ENCODE assay signal across 9 cellular contexts in the genomic region with DNA sequence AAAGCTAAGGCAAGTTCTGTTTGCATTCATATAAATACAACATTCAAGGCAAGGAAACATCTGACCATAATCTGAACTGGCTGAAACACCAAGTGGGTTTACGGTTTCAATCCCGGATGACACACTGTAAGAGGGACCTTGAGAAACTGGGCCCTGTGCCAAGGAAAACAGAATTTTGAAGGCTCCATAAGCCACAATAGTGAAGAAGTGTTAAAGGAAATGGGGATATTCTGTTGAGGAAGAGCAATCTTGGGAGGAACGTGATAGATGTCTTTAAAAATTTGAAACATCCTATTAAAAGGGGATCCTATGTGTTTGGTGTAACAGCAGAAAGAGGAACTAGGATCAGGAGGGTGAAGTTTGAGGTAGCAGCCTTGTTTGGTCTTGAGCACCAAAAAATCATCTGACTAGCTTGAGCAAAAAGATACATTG.
DNase-seq lines count a peak whose midpoint lies in the region; ATAC-seq, FAIRE-seq and TF ChIP-seq lines count a peak whose summit lies in the region.
"Had no signal": no experiment of that assay in that cellular context is flagged by ENCODE, and none has a peak within 500 bp of the region (broad histone marks: within the 10 kb centered on the region; RNA-seq: fewer than 3 reads in every experiment).

No MANE protein-coding gene starts in this region.

- no peaks in the 10 kb centered on the region for H3K27me3 ChIP-seq in BLaER1 treated with 17β-estradiol and CSF1 and Interleukin-3, amounts not matched to agents 10 nM and 100 nM
- no peaks in the 10 kb centered on the region for H3K27me3 ChIP-seq in brain microvascular endothelial cell (replicated peaks)
- H3K27me3 ChIP-seq in pancreas: no peaks in the 10 kb centered on the region

- FAIRE-seq in pancreas (lab: Jason Lieb, UNC): no peak
- FAIRE-seq: islet of Langerhans had no signal

- peak overlapping the region in 5 of 11 experiments; percentile 50 to 80 (median 76); a peak in 9 of 22 replicates for H3K27ac ChIP-seq in BLaER1 treated with 17β-estradiol and CSF1 and Interleukin-3, amounts not matched to agents 10 nM and 100 nM
- H3K27ac ChIP-seq in brain microvascular endothelial cell: peak overlapping the region; percentile 85
- peak overlapping the region in 1 of 4 donors; percentile 30 for H3K27ac ChIP-seq in pancreas

- H3K36me3 Mint-ChIP-seq in immature natural killer cell: no peaks in the 10 kb centered on the region

- H3K4me3 ChIP-seq in BLaER1 treated with 17β-estradiol and CSF1 and Interleukin-3, amounts not matched to agents 10 nM and 100 nM: no peak overlapping the region
- H3K4me3 ChIP-seq in brain microvascular endothelial cell (ENCODE audit: low read depth, low read length) (no peak overlapping the region), pancreas (no peak overlapping the region)

- ATAC-seq in GM18519 (IDR thresholded peaks at IDR 0.05; ENCODE audit: low FRiP score, unreplicated experiment): peak; percentile 76
- ATAC-seq in HG02973 (IDR thresholded peaks at IDR 0.05; ENCODE audit: unreplicated experiment): peak; percentile 87
- ATAC-seq in pancreas: peak; percentile 70 to 81 (median 74)

- peak; percentile 19 for DNase-seq in NCI-H460 (ENCODE audit: extremely low read depth, low read depth)
- DNase-seq in brain microvascular endothelial cell: peak; percentile 97
- DNase-seq in pancreas: peak in 4 of 6 donors; percentile 39 to 74 (median 60)
- DNase-seq in immature natural killer cell: no peak
- no peak for DNase-seq in stimulated activated CD4-positive, alpha-beta T cell treated with anti-CD3 and anti-CD28 coated beads, Interleukin-1b, Interleukin-23, amount 100 ng/mL, for 48 hours

- peaks cover 13 to 31% (median 28%) of the 10 kb centered on the region in 11 experiments for H3K9me3 ChIP-seq in BLaER1 treated with 17β-estradiol and CSF1 and Interleukin-3, amounts not matched to agents 10 nM and 100 nM (replicated peaks in 1 of 11)
- no peaks in the 10 kb centered on the region for H3K9me3 ChIP-seq in pancreas

- peaks cover 0 to 71% (median 37%) of the 10 kb centered on the region in 10 experiments; a peak in 15 of 20 replicates for H3K4me1 ChIP-seq in BLaER1 treated with 17β-estradiol and CSF1 and Interleukin-3, amounts not matched to agents 10 nM and 100 nM
- peaks cover 13 to 45% (median 25%) of the 10 kb centered on the region in 3 donors for H3K4me1 ChIP-seq in pancreas

- H3K4me1 Mint-ChIP-seq in immature natural killer cell: peaks cover 10 to 36% of the 10 kb centered on the region in 2 donors

- peak overlapping the region in 6 of 11 experiments; percentile 8 to 81 (median 59); a peak in 10 of 22 replicates for H3K4me2 ChIP-seq in BLaER1 treated with 17β-estradiol and CSF1 and Interleukin-3, amounts not matched to agents 10 nM and 100 nM

- peaks cover 0 to 3% (median 0%) of the 10 kb centered on the region in 6 donors for H3K9me3 Mint-ChIP-seq in immature natural killer cell

- H3K9ac ChIP-seq in BLaER1 treated with 17β-estradiol and CSF1 and Interleukin-3, amounts not matched to agents 10 nM and 100 nM: peak overlapping the region in 3 of 11 experiments; percentile 13 to 42 (median 37); a peak in 4 of 22 replicates

- 26 to 28% methylated on average over 3 of the region's 3 CpGs for WGBS in pancreas, 2 donors

- in situ Hi-C loops in brain microvascular endothelial cell (cut with HindIII; ENCODE audit: low pct_ligation_motif_present, low sequenced_read_pairs): no loop called here

- H4K20me1 ChIP-seq in BLaER1 treated with 17β-estradiol and CSF1 and Interleukin-3, amounts not matched to agents 10 nM and 100 nM: no peaks in the 10 kb centered on the region

- no peak overlapping the region for H3K27ac Mint-ChIP-seq in immature natural killer cell

- H3K36me3 ChIP-seq in BLaER1 treated with 17β-estradiol and CSF1 and Interleukin-3, amounts not matched to agents 10 nM and 100 nM: peaks cover 0 to 5% (median 0%) of the 10 kb centered on the region in 11 experiments; a peak in 1 of 22 replicates
- H3K36me3 ChIP-seq in brain microvascular endothelial cell (replicated peaks): no peaks in the 10 kb centered on the region
- no peaks in the 10 kb centered on the region for H3K36me3 ChIP-seq in pancreas

- H3K4me3 Mint-ChIP-seq in immature natural killer cell: no peak overlapping the region

- TF ChIP-seq CTCF in brain microvascular endothelial cell (IDR thresholded peaks at IDR 0.05; ENCODE audit: low read depth, low read length, missing control alignments) (no peak), pancreas (IDR thresholded peaks at IDR 0.05) (no peak)

- peaks cover 0 to 5% (median 3%) of the 10 kb centered on the region in 3 donors for H3K27me3 Mint-ChIP-seq in immature natural killer cell (ENCODE audit: low read depth in 3 of 3)

- intact Hi-C loops in pancreas (cut with DNase I): loop anchor here in 1 of 3 donors (10.0 kb wide), 1 partner anchor 140 kb away; no protein-coding TSS in a partner anchor

Comparison
In these comparisons a context has a peak if more than half of its experiments do, and no peak if none do; other contexts are left out.
1. DNase-seq: peak in NCI-H460 (single experiment), brain microvascular endothelial cell (single experiment) and pancreas (4 of 6); none in immature natural killer cell (0 of 3) and stimulated activated CD4-positive, alpha-beta T cell treated with anti-CD3 and anti-CD28 coated beads, Interleukin-1b, Interleukin-23, amount 100 ng/mL, for 48 hours (single experiment).
2. Peak in every context shown above with its lines, with median percentiles within 50 percentile points of each other: ATAC-seq.